22 cellular contexts compared by ENCODE assay signal in genomic region chr9:16386579-16387077, GRCh38.
"Had no signal": no experiment of that assay in that cellular context is flagged by ENCODE, and none has a peak within 500 bp of the region (broad histone marks: within the 10 kb centered on the region; RNA-seq: fewer than 3 reads in every experiment).

No MANE protein-coding gene starts in this region.

- FAIRE-seq: keratinocyte, small intestine had no signal

- H3K27ac Mint-ChIP-seq: activated CD4-positive, alpha-beta T cell treated with anti-CD3 and anti-CD28 coated beads, Interleukin-2, amount 10 ng/mL, durations not matched to agents 7 days and 5 days; activated CD8-positive, alpha-beta T cell treated with anti-CD3 and anti-CD28 coated beads, Interleukin-2, amount 10 ng/mL, durations not matched to agents 7 days and 5 days; activated naive CD8-positive, alpha-beta T cell treated with anti-CD3 and anti-CD28 coated beads, Interleukin-2, amount 10 ng/mL, durations not matched to agents 7 days and 5 days; activated T-cell treated with anti-CD3 and anti-CD28 coated beads, Interleukin-2, amount 50 U/mL, for 24 hours; activated T-helper 2 cell treated with anti-CD3 and anti-CD28 coated beads, Interferon-gamma antibody, Interleukin-2, Interleukin-4, amounts not matched to agents 10 μg/mL and 5 μg/mL and 100 μg/mL, durations not matched to agents 14 hours and 24 hours and 36 hours had no signal

- H3K4me3 Mint-ChIP-seq: activated CD4-positive, alpha-beta T cell treated with anti-CD3 and anti-CD28 coated beads, Interleukin-2, amount 10 ng/mL, durations not matched to agents 7 days and 5 days; activated CD8-positive, alpha-beta T cell treated with anti-CD3 and anti-CD28 coated beads, Interleukin-2, amount 10 ng/mL, durations not matched to agents 7 days and 5 days; activated naive CD8-positive, alpha-beta T cell treated with anti-CD3 and anti-CD28 coated beads, Interleukin-2, amount 10 ng/mL, durations not matched to agents 7 days and 5 days; activated T-cell treated with anti-CD3 and anti-CD28 coated beads, Interleukin-2, amount 50 U/mL, for 24 hours; neural crest cell; stimulated activated naive CD8-positive, alpha-beta T cell treated with anti-CD3 and anti-CD28 coated beads, Interleukin-15, amount 100 ng/mL, for 72 hours had no signal

- ATAC-seq: activated CD4-positive, CD25-positive, alpha-beta regulatory T cell treated with anti-CD3 and anti-CD28 coated beads, Interleukin-2, amount 50 U/mL, for 24 hours; activated CD8-positive, alpha-beta T cell treated with anti-CD3 and anti-CD28 coated beads, Interleukin-2, amount 10 ng/mL, durations not matched to agents 7 days and 5 days; stimulated activated naive CD8-positive, alpha-beta T cell treated with anti-CD3 and anti-CD28 coated beads, Interleukin-15, amount 100 ng/mL, for 72 hours had no signal

- H3K9me3 ChIP-seq: right lobe of liver had no signal

- H3K27me3 Mint-ChIP-seq: activated CD4-positive, alpha-beta T cell treated with anti-CD3 and anti-CD28 coated beads, Interleukin-2, amount 10 ng/mL, durations not matched to agents 7 days and 5 days; activated naive CD8-positive, alpha-beta T cell treated with anti-CD3 and anti-CD28 coated beads, Interleukin-2, amount 10 ng/mL, durations not matched to agents 7 days and 5 days; activated T-cell treated with anti-CD3 and anti-CD28 coated beads, Interleukin-2, amount 50 U/mL, for 24 hours had no signal

- H3K4me1 Mint-ChIP-seq: activated CD4-positive, alpha-beta T cell treated with anti-CD3 and anti-CD28 coated beads, Interleukin-2, amount 10 ng/mL, durations not matched to agents 7 days and 5 days; activated naive CD8-positive, alpha-beta T cell treated with anti-CD3 and anti-CD28 coated beads, Interleukin-2, amount 10 ng/mL, durations not matched to agents 7 days and 5 days; stimulated activated naive CD8-positive, alpha-beta T cell treated with anti-CD3 and anti-CD28 coated beads, Interleukin-15, amount 100 ng/mL, for 72 hours had no signal

- H3K4me3 ChIP-seq: lung, psoas muscle, right lobe of liver had no signal

- H3K27ac ChIP-seq: brain microvascular endothelial cell, psoas muscle had no signal

- H3K27me3 ChIP-seq: brain microvascular endothelial cell, right lobe of liver had no signal

- H3K36me3 Mint-ChIP-seq: activated naive CD8-positive, alpha-beta T cell treated with anti-CD3 and anti-CD28 coated beads, Interleukin-2, amount 10 ng/mL, durations not matched to agents 7 days and 5 days had no signal

- H3K36me3 ChIP-seq: brain microvascular endothelial cell, right lobe of liver had no signal

- DNase-seq: activated CD4-positive, alpha-beta T cell treated with anti-CD3 and anti-CD28 coated beads, Interleukin-2, amount 10 ng/mL, durations not matched to agents 7 days and 5 days; activated CD8-positive, alpha-beta T cell treated with anti-CD3 and anti-CD28 coated beads, Interleukin-2, amount 10 ng/mL, durations not matched to agents 7 days and 5 days; activated naive CD4-positive, alpha-beta T cell treated with Interleukin-2 at 50 U/mL for 16 hours; activated naive CD8-positive, alpha-beta T cell treated with anti-CD3 and anti-CD28 coated beads, Interleukin-2, amount 10 ng/mL, durations not matched to agents 7 days and 5 days; activated T-cell treated with anti-CD3 and anti-CD28 coated beads, Interleukin-2, amount 50 U/mL, for 24 hours; anterior cingulate cortex; brain microvascular endothelial cell; effector CD8-positive, alpha-beta T cell; foreskin melanocyte; glutamatergic neuron; hypothalamus; psoas muscle; right lobe of liver; small intestine; stimulated activated CD4-positive, alpha-beta T cell treated with anti-CD3 and anti-CD28 coated beads, Interleukin-4, amount 100 ng/mL, for 1 hour; stimulated activated naive CD8-positive, alpha-beta T cell treated with anti-CD3 and anti-CD28 coated beads, Interleukin-15, amount 100 ng/mL, for 72 hours; trophoblast cell had no signal

- H3K4me1 ChIP-seq: psoas muscle had no signal
